In the genomic region with DNA sequence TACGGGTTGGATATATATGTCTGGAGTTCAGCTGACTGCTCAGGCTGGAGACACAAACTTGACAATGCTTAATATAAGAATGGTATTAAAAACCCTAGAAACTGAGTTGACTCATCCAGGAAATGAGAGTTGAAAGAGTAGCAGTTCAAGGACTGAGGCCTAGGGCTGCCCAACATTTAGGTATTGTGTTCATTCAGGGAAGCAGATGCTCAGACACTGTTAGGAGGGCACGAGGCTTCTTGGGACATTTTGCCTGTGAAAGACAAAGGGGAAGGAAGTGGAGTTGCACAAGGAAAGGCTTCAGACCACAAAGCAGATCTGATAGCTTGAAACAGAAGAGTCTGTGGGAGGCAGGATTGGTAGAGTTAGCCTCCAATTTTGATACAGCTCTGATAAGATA, we compare ENCODE assay signal across 8 cellular contexts. TPM values are rescaled to one million over a fixed set of nuclear protein-coding genes. Genes with fewer than 3 reads are reported as not detected.
DNase-seq lines count a peak whose midpoint lies in the region; ATAC-seq and TF ChIP-seq lines count a peak whose summit lies in the region.

No MANE protein-coding gene starts in this region.

- WGBS in sigmoid colon, 2 donors: 57 to 83% methylated on average over 2 of the region's 2 CpGs

- POLR2A ChIA-PET in activated naive CD8-positive, alpha-beta T cell treated with anti-CD3 and anti-CD28 coated beads, Interleukin-2, amount 10 ng/mL, durations not matched to agents 7 days and 5 days (lab: Charles Lee): interaction anchor here (1.3 kb wide), 1 partner anchor 9 kb away, joined by 6 read pairs; no protein-coding TSS in a partner anchor
- POLR2A ChIA-PET in CD8-positive, alpha-beta memory T cell (lab: Charles Lee): no interaction called here

- no peak for TF ChIP-seq POLR2A in sigmoid colon (IDR thresholded peaks at IDR 0.05)

- H3K4me3 ChIP-seq in sigmoid colon: no peak overlapping the region
- no peak overlapping the region for H3K4me3 ChIP-seq in CD8-positive, alpha-beta memory T cell (ENCODE audit: low read length)

- TF ChIP-seq CTCF in sigmoid colon (IDR thresholded peaks at IDR 0.05): no peak

- intact Hi-C loops in sigmoid colon (cut with DNase I): no loop called here

- H3K36me3 Mint-ChIP-seq in activated naive CD8-positive, alpha-beta T cell treated with anti-CD3 and anti-CD28 coated beads, Interleukin-2, amount 10 ng/mL, durations not matched to agents 7 days and 5 days: peaks cover 7% of the 10 kb centered on the region
- peaks cover 0 to 11% (median 0%) of the 10 kb centered on the region in 3 donors for H3K36me3 Mint-ChIP-seq in CD8-positive, alpha-beta memory T cell

- H3K4me1 Mint-ChIP-seq in activated naive CD8-positive, alpha-beta T cell treated with anti-CD3 and anti-CD28 coated beads, Interleukin-2, amount 10 ng/mL, durations not matched to agents 7 days and 5 days: peaks cover 9% of the 10 kb centered on the region
- H3K4me1 Mint-ChIP-seq in CD8-positive, alpha-beta memory T cell: no peaks in the 10 kb centered on the region

- TF ChIP-seq EP300 in sigmoid colon (IDR thresholded peaks at IDR 0.05): no peak

- CTCF ChIA-PET in CD8-positive, alpha-beta memory T cell (lab: Charles Lee): interaction anchor here (1.2 kb wide), 1 partner anchor 26 kb away, joined by 3 read pairs; no protein-coding TSS in a partner anchor

- no peaks in the 10 kb centered on the region for H3K36me3 ChIP-seq in sigmoid colon
- no peaks in the 10 kb centered on the region for H3K36me3 ChIP-seq in CD8-positive, alpha-beta memory T cell (ENCODE audit: insufficient read depth, low read length)

- no peak overlapping the region for H3K4me3 Mint-ChIP-seq in activated naive CD8-positive, alpha-beta T cell treated with anti-CD3 and anti-CD28 coated beads, Interleukin-2, amount 10 ng/mL, durations not matched to agents 7 days and 5 days
- no peak overlapping the region for H3K4me3 Mint-ChIP-seq in CD8-positive, alpha-beta memory T cell

- peak; percentile 93 for ATAC-seq in HG03354 (IDR thresholded peaks at IDR 0.05; ENCODE audit: poor library complexity, severe bottlenecking, unreplicated experiment)
- ATAC-seq in activated naive CD8-positive, alpha-beta T cell treated with anti-CD3 and anti-CD28 coated beads, Interleukin-2, amount 10 ng/mL, durations not matched to agents 7 days and 5 days (ENCODE audit: low read depth): peak; percentile 100

- no peaks in the 10 kb centered on the region for H3K27me3 Mint-ChIP-seq in activated naive CD8-positive, alpha-beta T cell treated with anti-CD3 and anti-CD28 coated beads, Interleukin-2, amount 10 ng/mL, durations not matched to agents 7 days and 5 days
- H3K27me3 Mint-ChIP-seq in CD8-positive, alpha-beta memory T cell: no peaks in the 10 kb centered on the region

- H3K4me1 ChIP-seq in sigmoid colon: no peaks in the 10 kb centered on the region
- peaks cover 9% of the 10 kb centered on the region for H3K4me1 ChIP-seq in CD8-positive, alpha-beta memory T cell (ENCODE audit: insufficient read depth, low read length)

- peak; percentile 24 for DNase-seq in stimulated activated CD4-positive, alpha-beta T cell treated with anti-CD3 and anti-CD28 coated beads, Interleukin-15, amount 100 ng/mL, for 24 hours
- DNase-seq in stimulated activated CD4-positive, alpha-beta T cell treated with anti-CD3 and anti-CD28 coated beads, Interleukin-1b, Interleukin-23, amount 100 ng/mL, for 48 hours: no peak
- DNase-seq in activated naive CD8-positive, alpha-beta T cell treated with anti-CD3 and anti-CD28 coated beads, Interleukin-2, amount 10 ng/mL, durations not matched to agents 7 days and 5 days: no peak
- peak; percentile 69 for DNase-seq in sigmoid colon
- DNase-seq in NCI-H524 (lab: John Stamatoyannopoulos, UW): no peak
- DNase-seq in ureter (ENCODE audit: low spot score): no peak
- DNase-seq in CD8-positive, alpha-beta memory T cell: no peak

- H3K27ac Mint-ChIP-seq in activated naive CD8-positive, alpha-beta T cell treated with anti-CD3 and anti-CD28 coated beads, Interleukin-2, amount 10 ng/mL, durations not matched to agents 7 days and 5 days: no peak overlapping the region
- no peak overlapping the region for H3K27ac Mint-ChIP-seq in CD8-positive, alpha-beta memory T cell

- H3K9me3 ChIP-seq in sigmoid colon: peaks cover 0 to 4% (median 0%) of the 10 kb centered on the region in 4 donors
- H3K9me3 ChIP-seq in CD8-positive, alpha-beta memory T cell (ENCODE audit: low read length): no peaks in the 10 kb centered on the region

- peak overlapping the region in 1 of 4 donors; percentile 26 for H3K27ac ChIP-seq in sigmoid colon
- H3K27ac ChIP-seq in CD8-positive, alpha-beta memory T cell (ENCODE audit: low read depth, low read length): no peak overlapping the region

- H3K9me3 Mint-ChIP-seq in activated naive CD8-positive, alpha-beta T cell treated with anti-CD3 and anti-CD28 coated beads, Interleukin-2, amount 10 ng/mL, durations not matched to agents 7 days and 5 days: peaks cover 8% of the 10 kb centered on the region
- H3K9me3 Mint-ChIP-seq in CD8-positive, alpha-beta memory T cell: peaks cover 0 to 4% (median 0%) of the 10 kb centered on the region in 5 donors

- H3K27me3 ChIP-seq in sigmoid colon: no peaks in the 10 kb centered on the region
- H3K27me3 ChIP-seq in CD8-positive, alpha-beta memory T cell (ENCODE audit: insufficient read depth, low read length, poor library complexity, severe bottlenecking): no peaks in the 10 kb centered on the region

RNA-seq across cellular contexts. Expression of a gene that starts 52.0 kb away (rescaled TPM):
- under 1 TPM; 0.06 to 0.47 TPM for total RNA-seq in activated naive CD8-positive, alpha-beta T cell treated with anti-CD3 and anti-CD28 coated beads, Interleukin-2, amount 10 ng/mL, durations not matched to agents 7 days and 5 days
- 1 to 10 TPM in 3 of 4 donors, under 1 TPM in 1; 0.68 to 2.5 (median 1.4) TPM for total RNA-seq in sigmoid colon
- polyA plus RNA-seq in sigmoid colon: 1 to 10 TPM in 2 of 3 donors, under 1 TPM in 1; 0.60 to 3.7 (median 3.6) TPM
- total RNA-seq in ureter: 9.8 TPM
- total RNA-seq in CD8-positive, alpha-beta memory T cell: under 1 TPM; 0.07 to 0.35 TPM
- not detected for polyA plus RNA-seq in CD8-positive, alpha-beta memory T cell

Comparison
In these comparisons a context has a peak if more than half of its experiments do, and no peak if none do; other contexts are left out.
1. DNase-seq: peak in stimulated activated CD4-positive, alpha-beta T cell treated with anti-CD3 and anti-CD28 coated beads, Interleukin-15, amount 100 ng/mL, for 24 hours (single experiment) and sigmoid colon (single experiment); none in stimulated activated CD4-positive, alpha-beta T cell treated with anti-CD3 and anti-CD28 coated beads, Interleukin-1b, Interleukin-23, amount 100 ng/mL, for 48 hours (single experiment), activated naive CD8-positive, alpha-beta T cell treated with anti-CD3 and anti-CD28 coated beads, Interleukin-2, amount 10 ng/mL, durations not matched to agents 7 days and 5 days (single experiment), NCI-H524 (0 of 2), ureter (single experiment) and CD8-positive, alpha-beta memory T cell (0 of 5).